Comparison of ENCODE assay signal across 15 cellular contexts in the genomic region with DNA sequence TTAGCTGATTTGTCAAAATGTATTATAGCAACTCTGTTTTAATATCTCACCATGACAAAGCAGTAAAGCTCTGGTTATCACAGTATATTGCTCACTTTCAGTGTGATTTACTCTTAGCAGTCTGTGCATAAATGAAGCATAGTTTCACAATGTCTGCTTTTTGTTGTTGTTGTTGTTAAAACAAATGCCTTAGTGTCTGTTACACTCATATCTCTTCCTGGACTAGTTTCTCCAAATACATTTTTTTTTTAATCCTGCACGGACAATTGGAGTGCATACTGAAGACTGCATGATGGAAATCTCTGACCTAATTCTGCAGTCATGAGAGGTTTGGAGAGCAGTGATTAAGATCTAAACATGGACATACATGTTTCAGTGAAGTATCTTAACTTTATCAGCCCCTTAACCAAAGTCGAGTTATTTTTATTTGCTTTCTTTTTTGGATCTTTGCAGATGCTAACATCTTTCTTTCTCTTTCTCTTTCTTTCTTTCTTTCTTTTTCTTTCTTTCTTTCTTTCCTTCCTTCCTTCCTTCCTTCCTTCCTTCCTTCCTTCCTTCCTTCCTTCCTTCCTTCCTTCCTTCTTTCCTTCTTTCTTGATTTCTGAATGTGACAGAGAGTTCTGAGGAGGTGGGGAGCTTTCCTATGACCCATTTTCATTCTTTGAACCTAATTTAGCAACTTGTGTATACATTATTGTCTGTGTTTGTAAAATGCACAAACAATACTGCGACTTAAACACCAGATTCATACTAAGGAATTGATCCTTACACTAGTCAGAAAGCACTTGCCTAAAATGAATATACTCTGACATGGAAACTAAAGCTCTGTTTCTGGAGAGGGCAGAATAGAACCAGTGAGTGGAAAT.
DNase-seq lines count a peak whose midpoint lies in the region; ATAC-seq and TF ChIP-seq lines count a peak whose summit lies in the region.
"Had no signal": no experiment of that assay in that cellular context is flagged by ENCODE, and none has a peak within 500 bp of the region (broad histone marks: within the 10 kb centered on the region; RNA-seq: fewer than 3 reads in every experiment).

No MANE protein-coding gene starts in this region.

- in situ Hi-C loops in gastrocnemius medialis (cut with MboI; ENCODE audit: low sequenced_read_pairs in 4 of 4): no loop called here

- TF ChIP-seq POLR2A in gastrocnemius medialis (IDR thresholded peaks at IDR 0.05): no peak

- no peak overlapping the region for H3K27ac ChIP-seq in thoracic aorta
- no peak overlapping the region for H3K27ac ChIP-seq in gastrocnemius medialis
- H3K27ac ChIP-seq: parathyroid adenoma had no signal

- ATAC-seq in thoracic aorta (ENCODE audit: insufficient number of reproducible peaks, low FRiP score, low read depth): no peak
- ATAC-seq in T-cell (replicated peaks in 1 of 4): no peak
- no peak for ATAC-seq in gastrocnemius medialis

- H3K36me3 Mint-ChIP-seq in activated naive CD4-positive, alpha-beta T cell treated with anti-CD3 and anti-CD28 coated beads, Interleukin-2, amount 10 ng/mL, durations not matched to agents 7 days and 5 days: peaks cover 14% of the 10 kb centered on the region
- peaks cover 8% of the 10 kb centered on the region for H3K36me3 Mint-ChIP-seq in T-helper 2 cell treated with Interferon-gamma antibody and Interleukin-4, amounts not matched to agents 5 μg/mL and 100 μg/mL, for 36 hours (ENCODE audit: low read depth)
- no peaks in the 10 kb centered on the region for H3K36me3 Mint-ChIP-seq in T-cell

- POLR2A ChIA-PET in T-cell (lab: Charles Lee): no interaction called here

- DNase-seq in activated naive CD4-positive, alpha-beta T cell treated with anti-CD3 and anti-CD28 coated beads, Interleukin-2, amount 10 ng/mL, durations not matched to agents 7 days and 5 days: no peak
- DNase-seq in activated naive CD4-positive, alpha-beta T cell treated with anti-CD3 and anti-CD28 coated beads, Interleukin-2, amount 50 U/mL, for 16 hours: no peak
- no peak for DNase-seq in T-helper 2 cell treated with Interferon-gamma antibody and Interleukin-4, amounts not matched to agents 5 μg/mL and 100 μg/mL, for 36 hours (ENCODE audit: low spot score)
- DNase-seq in fibroblast of the aortic adventitia (ENCODE audit: low read depth): peak; percentile 70
- no peak for DNase-seq in thoracic aorta (ENCODE audit: low spot score)
- DNase-seq in T-cell: no peak
- no peak for DNase-seq in anterior cingulate cortex (lab: John Stamatoyannopoulos, UW)
- DNase-seq in gastrocnemius medialis: no peak
- DNase-seq: amniotic stem cell; C1 segment of cervical spinal cord; left cardiac atrium; NCI-H446 treated with DMSO at 0.1 percent for 48 hours; SHP77; stimulated activated CD4-positive, alpha-beta T cell treated with anti-CD3 and anti-CD28 coated beads, Interleukin-4, amount 100 ng/mL, for 1 hour had no signal

- H3K27me3 ChIP-seq in thoracic aorta (replicated peaks; ENCODE audit: insufficient read depth) (no peaks in the 10 kb centered on the region), gastrocnemius medialis (no peaks in the 10 kb centered on the region)

- peaks cover 0 to 18% of the 10 kb centered on the region in 2 donors for H3K4me1 ChIP-seq in thoracic aorta (ENCODE audit: control insufficient read depth in 1 of 2, low read depth in 2 of 2)
- peaks cover 0 to 16% of the 10 kb centered on the region in 2 donors for H3K4me1 ChIP-seq in gastrocnemius medialis
- H3K4me1 ChIP-seq: parathyroid adenoma had no signal

- peaks cover 40% of the 10 kb centered on the region for H3K4me1 Mint-ChIP-seq in activated naive CD4-positive, alpha-beta T cell treated with anti-CD3 and anti-CD28 coated beads, Interleukin-2, amount 10 ng/mL, durations not matched to agents 7 days and 5 days
- H3K4me1 Mint-ChIP-seq in T-helper 2 cell treated with Interferon-gamma antibody and Interleukin-4, amounts not matched to agents 5 μg/mL and 100 μg/mL, for 36 hours (ENCODE audit: low read depth): peaks cover 43% of the 10 kb centered on the region
- peaks cover 11 to 41% (median 28%) of the 10 kb centered on the region in 3 donors for H3K4me1 Mint-ChIP-seq in T-cell

- CTCF ChIA-PET in activated naive CD4-positive, alpha-beta T cell treated with anti-CD3 and anti-CD28 coated beads, Interleukin-2, amount 10 ng/mL, durations not matched to agents 7 days and 5 days (lab: Charles Lee): interaction anchor here (0.6 kb wide), 1 partner anchor 250 kb away, joined by 3 read pairs; no protein-coding TSS in a partner anchor
- CTCF ChIA-PET in T-cell (lab: Charles Lee): no interaction called here

- intact Hi-C loops in gastrocnemius medialis (cut with DNase I; ENCODE audit: low total_unique reads): no loop called here

- H3K36me3 ChIP-seq in thoracic aorta: no peaks in the 10 kb centered on the region
- H3K36me3 ChIP-seq in gastrocnemius medialis: no peaks in the 10 kb centered on the region

- peaks cover 3% of the 10 kb centered on the region for H3K27me3 Mint-ChIP-seq in activated naive CD4-positive, alpha-beta T cell treated with anti-CD3 and anti-CD28 coated beads, Interleukin-2, amount 10 ng/mL, durations not matched to agents 7 days and 5 days
- H3K27me3 Mint-ChIP-seq in T-helper 2 cell treated with Interferon-gamma antibody and Interleukin-4, amounts not matched to agents 5 μg/mL and 100 μg/mL, for 36 hours (ENCODE audit: low read depth): peaks cover 2% of the 10 kb centered on the region
- H3K27me3 Mint-ChIP-seq in T-cell: peaks cover 2 to 5% of the 10 kb centered on the region in 2 donors

- H3K4me3 Mint-ChIP-seq in activated naive CD4-positive, alpha-beta T cell treated with anti-CD3 and anti-CD28 coated beads, Interleukin-2, amount 10 ng/mL, durations not matched to agents 7 days and 5 days: no peak overlapping the region
- peak overlapping the region; percentile 56 for H3K4me3 Mint-ChIP-seq in T-helper 2 cell treated with Interferon-gamma antibody and Interleukin-4, amounts not matched to agents 5 μg/mL and 100 μg/mL, for 36 hours
- H3K4me3 Mint-ChIP-seq in T-cell: no peak overlapping the region

- H3K9me3 ChIP-seq in thoracic aorta: no peaks in the 10 kb centered on the region
- H3K9me3 ChIP-seq in gastrocnemius medialis: no peaks in the 10 kb centered on the region

- H3K4me3 ChIP-seq in fibroblast of the aortic adventitia (ENCODE audit: low read depth, low read length) (no peak overlapping the region), thoracic aorta (peak overlapping the region; percentile 0), gastrocnemius medialis (no peak overlapping the region)

- peaks cover 8% of the 10 kb centered on the region for H3K9me3 Mint-ChIP-seq in activated naive CD4-positive, alpha-beta T cell treated with anti-CD3 and anti-CD28 coated beads, Interleukin-2, amount 10 ng/mL, durations not matched to agents 7 days and 5 days
- peaks cover 8% of the 10 kb centered on the region for H3K9me3 Mint-ChIP-seq in T-helper 2 cell treated with Interferon-gamma antibody and Interleukin-4, amounts not matched to agents 5 μg/mL and 100 μg/mL, for 36 hours
- no peaks in the 10 kb centered on the region for H3K9me3 Mint-ChIP-seq in T-cell

- no peak for TF ChIP-seq CTCF in fibroblast of the aortic adventitia (IDR thresholded peaks at IDR 0.05; ENCODE audit: insufficient read depth, low read length)
- TF ChIP-seq CTCF in thoracic aorta (IDR thresholded peaks at IDR 0.05): no peak
- no peak for TF ChIP-seq CTCF in gastrocnemius medialis (IDR thresholded peaks at IDR 0.05 in 4 of 5, conservative IDR thresholded peaks at IDR 0.05 in 1 of 5)

- peak overlapping the region; percentile 21 for H3K27ac Mint-ChIP-seq in activated naive CD4-positive, alpha-beta T cell treated with anti-CD3 and anti-CD28 coated beads, Interleukin-2, amount 10 ng/mL, durations not matched to agents 7 days and 5 days
- H3K27ac Mint-ChIP-seq in T-helper 2 cell treated with Interferon-gamma antibody and Interleukin-4, amounts not matched to agents 5 μg/mL and 100 μg/mL, for 36 hours: peak overlapping the region; percentile 19
- peak overlapping the region in 1 of 2 donors; percentile 51 for H3K27ac Mint-ChIP-seq in T-cell
